Comparison of ENCODE assay signal across 12 cellular contexts in the genomic region with DNA sequence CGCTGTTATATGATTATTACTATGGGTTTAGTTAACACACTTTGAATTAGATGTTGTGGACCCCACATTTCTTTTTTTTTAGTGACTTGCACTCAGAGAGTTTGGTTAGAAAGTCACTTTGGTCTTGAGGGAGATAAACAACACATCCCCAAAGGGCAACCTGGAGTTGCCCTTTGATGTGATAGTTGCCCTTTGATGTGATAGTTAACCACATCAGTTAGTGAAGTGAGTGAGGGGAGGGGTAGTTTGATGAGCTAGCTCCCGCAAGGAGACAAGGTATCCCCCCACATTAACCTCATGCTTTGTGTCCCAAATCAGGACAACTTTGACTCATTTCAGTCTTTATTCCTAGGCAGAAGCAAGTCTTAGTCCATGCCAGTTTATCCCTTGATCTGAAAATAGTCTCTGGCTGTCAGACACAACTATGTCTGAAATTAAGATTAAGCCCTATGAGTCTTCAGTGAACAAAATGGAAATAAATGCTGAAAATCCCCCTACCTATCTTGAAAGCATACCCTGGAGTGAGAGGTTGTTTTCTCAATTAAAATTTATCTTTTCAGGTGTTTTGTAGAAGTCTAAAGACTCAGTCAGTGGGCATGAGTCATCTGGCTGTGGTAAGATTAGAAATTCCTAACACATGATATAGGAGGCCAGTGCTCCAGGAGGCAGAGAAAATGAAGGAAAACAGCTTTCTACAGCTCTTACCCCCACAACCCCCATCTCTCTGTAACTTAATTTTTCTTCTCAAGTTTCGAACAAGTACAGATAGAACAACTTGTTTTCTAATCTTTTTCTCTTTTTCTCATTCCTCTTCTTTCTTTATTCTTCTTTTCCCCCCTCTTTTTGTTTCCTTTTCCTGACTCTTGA.
A peak's percentile ranks its signal among the peaks of the same experiment; 100 is the strongest.
DNase-seq lines count a peak whose midpoint lies in the region; ATAC-seq, FAIRE-seq and TF ChIP-seq lines count a peak whose summit lies in the region.
"Had no signal": no experiment of that assay in that cellular context is flagged by ENCODE, and none has a peak within 500 bp of the region (broad histone marks: within the 10 kb centered on the region; RNA-seq: fewer than 3 reads in every experiment).

No MANE protein-coding gene starts in this region.

- CTCF ChIA-PET in AG04449 (lab: Yijun Ruan, JAX): interaction anchor here (1.0 to 7.6 kb wide), 22 partner anchors 9 to 803 kb away, joined by 3 to 197 read pairs (median 6); a partner anchor contains a TSS

- no peak overlapping the region for H3K4me3 ChIP-seq in AG04449 (ENCODE audit: low read depth, low read length)
- H3K4me3 ChIP-seq: cardiac muscle cell had no signal

- POLR2A ChIA-PET in AG04449 (lab: Yijun Ruan, JAX): interaction anchor here (0.6 to 1.9 kb wide), 4 partner anchors 24 to 229 kb away, joined by 3 to 15 read pairs (median 4); a partner anchor contains a TSS

- no peak for FAIRE-seq in frontal cortex (lab: Jason Lieb, UNC)

- no peak for ATAC-seq in HG03025 (IDR thresholded peaks at IDR 0.05; ENCODE audit: low FRiP score, unreplicated experiment)
- ATAC-seq: CD8-positive, alpha-beta T cell had no signal

- no peak for TF ChIP-seq CTCF in AG04449 (IDR thresholded peaks at IDR 0.05; ENCODE audit: insufficient read depth, low read length, missing control alignments)

- DNase-seq in AG04449 (ENCODE audit: low read depth, low spot score) (peak; percentile 63), HT1080 (ENCODE audit: low read depth) (peak; percentile 94), amniotic stem cell (lab: John Stamatoyannopoulos, UW) (peak; percentile 70), kidney glomerular epithelial cell (lab: John Stamatoyannopoulos, UW) (peak; percentile 96), frontal cortex (ENCODE audit: low spot score in 2 of 2) (no peak), GM19240 (ENCODE audit: insufficient read length, low spot score) (no peak)
- no peak for DNase-seq in central memory CD4-positive, alpha-beta T cell
- DNase-seq: CD8-positive, alpha-beta T cell; NCI-H526; retina had no signal

Comparison
In these comparisons a context has a peak if more than half of its experiments do, and no peak if none do; other contexts are left out.
1. DNase-seq: peak in AG04449 (single experiment), HT1080 (single experiment), amniotic stem cell (single experiment) and kidney glomerular epithelial cell (single experiment); none in frontal cortex (0 of 2), central memory CD4-positive, alpha-beta T cell (single experiment) and GM19240 (single experiment).